8 cellular contexts compared by ENCODE assay signal in the genomic region with DNA sequence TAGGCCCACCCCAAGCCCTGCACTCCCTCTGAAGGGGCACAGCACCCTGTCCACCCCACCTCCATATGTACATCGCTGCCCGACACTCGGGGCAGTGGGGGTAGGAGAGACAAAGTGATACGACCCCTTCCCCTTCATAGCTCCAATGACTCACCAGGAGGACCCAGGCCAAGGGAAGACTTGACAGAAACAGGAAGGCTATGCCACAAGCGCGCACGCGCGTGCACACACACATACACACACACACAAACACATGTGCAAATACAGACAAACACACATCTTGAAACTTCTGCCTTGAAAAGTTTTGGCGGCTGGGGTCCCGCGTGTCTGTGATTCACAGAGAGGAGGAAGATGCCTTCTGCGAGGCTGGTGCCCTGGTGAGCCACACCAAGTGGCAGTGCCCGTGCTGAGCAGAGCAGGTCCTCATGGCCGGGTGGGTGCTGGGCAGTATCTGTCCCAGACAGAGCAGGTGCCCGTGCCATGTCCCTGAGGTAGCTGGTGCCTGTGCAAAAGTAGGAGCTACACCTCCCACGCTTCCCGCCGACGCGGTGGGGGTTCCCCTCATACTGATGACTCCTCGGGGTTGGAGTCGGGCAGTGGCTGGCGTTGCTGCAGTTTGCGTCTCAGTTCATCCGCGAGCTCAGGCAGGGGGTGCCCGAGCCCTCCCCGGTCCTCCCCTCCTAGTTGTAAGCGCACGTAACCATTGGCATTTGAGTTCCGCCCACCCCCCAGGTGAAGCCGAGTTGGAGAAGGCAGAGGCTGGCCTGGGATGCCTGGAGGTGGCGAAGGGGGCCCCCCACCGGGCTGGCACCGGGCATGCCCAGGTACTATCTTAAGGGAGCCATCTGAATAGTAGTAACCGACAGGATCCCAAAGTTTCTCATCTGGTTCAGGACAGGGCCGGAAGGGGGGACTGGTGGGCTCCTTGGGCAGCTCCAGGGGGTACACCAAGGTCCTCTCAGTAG. TPM values are rescaled to one million over a fixed set of nuclear protein-coding genes. Genes with fewer than 3 reads are reported as not detected.
DNase-seq lines count a peak whose midpoint lies in the region; ATAC-seq and TF ChIP-seq lines count a peak whose summit lies in the region.

No MANE protein-coding gene starts in this region.

- H3K4me3 ChIP-seq in naive thymus-derived CD4-positive, alpha-beta T cell (ENCODE audit: low read length): no peak overlapping the region
- no peak overlapping the region for H3K4me3 ChIP-seq in transverse colon

- no peak for TF ChIP-seq EP300 in transverse colon (IDR thresholded peaks at IDR 0.05; ENCODE audit: low read depth)

- no peaks in the 10 kb centered on the region for H3K27me3 Mint-ChIP-seq in activated naive CD4-positive, alpha-beta T cell treated with anti-CD3 and anti-CD28 coated beads for 36 hours (ENCODE audit: low read depth)
- no peaks in the 10 kb centered on the region for H3K27me3 Mint-ChIP-seq in naive thymus-derived CD4-positive, alpha-beta T cell

- peaks cover 14 to 16% of the 10 kb centered on the region in 2 donors for H3K4me1 ChIP-seq in naive thymus-derived CD4-positive, alpha-beta T cell (ENCODE audit: control insufficient read depth in 2 of 2, insufficient read depth in 2 of 2, low read length in 2 of 2)
- peaks cover 10 to 48% (median 39%) of the 10 kb centered on the region in 4 donors for H3K4me1 ChIP-seq in transverse colon

- no peaks in the 10 kb centered on the region for H3K9me3 Mint-ChIP-seq in activated naive CD4-positive, alpha-beta T cell treated with anti-CD3 and anti-CD28 coated beads for 36 hours
- H3K9me3 Mint-ChIP-seq in activated naive CD4-positive, alpha-beta T cell treated with anti-CD3 and anti-CD28 coated beads, Interleukin-2, amount 50 U/mL, for 72 hours: no peaks in the 10 kb centered on the region
- peaks cover 0 to 2% (median 0%) of the 10 kb centered on the region in 11 donors for H3K9me3 Mint-ChIP-seq in naive thymus-derived CD4-positive, alpha-beta T cell

- peak overlapping the region; percentile 72 for H3K27ac ChIP-seq in angular gyrus (ENCODE audit: low read depth, low read length)
- no peak overlapping the region for H3K27ac ChIP-seq in naive thymus-derived CD4-positive, alpha-beta T cell (ENCODE audit: low read depth, low read length)
- H3K27ac ChIP-seq in transverse colon: peak overlapping the region; percentile 80 to 91 (median 90)

- DNase-seq in activated naive CD4-positive, alpha-beta T cell treated with anti-CD3 and anti-CD28 coated beads for 36 hours: peak; percentile 76
- DNase-seq in activated naive CD4-positive, alpha-beta T cell treated with anti-CD3 and anti-CD28 coated beads, Interleukin-2, amount 50 U/mL, for 72 hours (ENCODE audit: low spot score in 2 of 2): no peak
- peak in 4 of 9 donors; percentile 33 to 51 (median 46) for DNase-seq in naive thymus-derived CD4-positive, alpha-beta T cell
- DNase-seq in transverse colon (no peak), NCI-H1105 treated with DMSO at 0.1 percent for 48 hours (lab: John Stamatoyannopoulos, UW) (no peak)

- in situ Hi-C loops in transverse colon (cut with MboI; ENCODE audit: low pct_ligation_motif_present in 1 of 4, low pct_unique_long_range_greater_than_20kb in 1 of 4, low sequenced_read_pairs in 3 of 4): no loop called here

- no peak for ATAC-seq in activated naive CD4-positive, alpha-beta T cell treated with anti-CD3 and anti-CD28 coated beads, Interleukin-2, amount 50 U/mL, for 72 hours
- no peak for ATAC-seq in naive thymus-derived CD4-positive, alpha-beta T cell
- ATAC-seq in GM18909 (IDR thresholded peaks at IDR 0.05; ENCODE audit: poor library complexity, unreplicated experiment) (no peak), HG02610 (IDR thresholded peaks at IDR 0.05; ENCODE audit: unreplicated experiment) (no peak)

- H3K36me3 ChIP-seq in naive thymus-derived CD4-positive, alpha-beta T cell (ENCODE audit: control insufficient read depth in 2 of 3, insufficient read depth in 3 of 3, low read length in 3 of 3): peaks cover 0 to 51% (median 5%) of the 10 kb centered on the region in 3 experiments
- H3K36me3 ChIP-seq in transverse colon: peaks cover 0 to 22% (median 6%) of the 10 kb centered on the region in 4 donors

- WGBS in transverse colon (ENCODE audit: low coverage in 1 of 2), 2 donors: 78% methylated on average over 37 of the region's 38 CpGs; no CpG with 5 or more reads in 1 of the 2 donors

- no peak for TF ChIP-seq CTCF in transverse colon (IDR thresholded peaks at IDR 0.05)

- no peaks in the 10 kb centered on the region for H3K9me3 ChIP-seq in naive thymus-derived CD4-positive, alpha-beta T cell (ENCODE audit: control insufficient read depth in 2 of 3, low read length in 3 of 3)
- H3K9me3 ChIP-seq in transverse colon: no peaks in the 10 kb centered on the region

- H3K27ac Mint-ChIP-seq in activated naive CD4-positive, alpha-beta T cell treated with anti-CD3 and anti-CD28 coated beads for 36 hours: peak overlapping the region; percentile 4
- no peak overlapping the region for H3K27ac Mint-ChIP-seq in activated naive CD4-positive, alpha-beta T cell treated with anti-CD3 and anti-CD28 coated beads, Interleukin-2, amount 50 U/mL, for 72 hours
- peak overlapping the region; percentile 47 to 89 (median 81) for H3K27ac Mint-ChIP-seq in naive thymus-derived CD4-positive, alpha-beta T cell

- TF ChIP-seq POLR2A in transverse colon (IDR thresholded peaks at IDR 0.05): no peak

- POLR2A ChIA-PET in naive thymus-derived CD4-positive, alpha-beta T cell (lab: Charles Lee): interaction anchor here (0.6 to 15.0 kb wide), 10 partner anchors 9 to 252 kb away, joined by 3 to 288 read pairs (median 4); a partner anchor contains a TSS

- CTCF ChIA-PET in activated naive CD4-positive, alpha-beta T cell treated with anti-CD3 and anti-CD28 coated beads for 36 hours (lab: Charles Lee): interaction anchor here (0.6 to 10.4 kb wide), 4 partner anchors 9 to 101 kb away, joined by 3 to 214 read pairs (median 6); no protein-coding TSS in a partner anchor
- CTCF ChIA-PET in naive thymus-derived CD4-positive, alpha-beta T cell (lab: Charles Lee): interaction anchor here (0.6 to 2.4 kb wide), 3 partner anchors 53 to 103 kb away, joined by 3 to 17 read pairs (median 3); no protein-coding TSS in a partner anchor

- H3K27me3 ChIP-seq in naive thymus-derived CD4-positive, alpha-beta T cell (ENCODE audit: control insufficient read depth in 2 of 2, insufficient read depth in 2 of 2, low read length in 2 of 2): no peaks in the 10 kb centered on the region
- no peaks in the 10 kb centered on the region for H3K27me3 ChIP-seq in transverse colon

- peaks cover 4% of the 10 kb centered on the region for H3K36me3 Mint-ChIP-seq in activated naive CD4-positive, alpha-beta T cell treated with anti-CD3 and anti-CD28 coated beads for 36 hours (ENCODE audit: low read depth)
- no peaks in the 10 kb centered on the region for H3K36me3 Mint-ChIP-seq in activated naive CD4-positive, alpha-beta T cell treated with anti-CD3 and anti-CD28 coated beads, Interleukin-2, amount 50 U/mL, for 72 hours
- peaks cover 4 to 18% (median 9%) of the 10 kb centered on the region in 5 donors for H3K36me3 Mint-ChIP-seq in naive thymus-derived CD4-positive, alpha-beta T cell

- no peak overlapping the region for H3K4me3 Mint-ChIP-seq in activated naive CD4-positive, alpha-beta T cell treated with anti-CD3 and anti-CD28 coated beads for 36 hours
- peak overlapping the region in 9 of 10 donors; percentile 0 to 91 (median 32) for H3K4me3 Mint-ChIP-seq in naive thymus-derived CD4-positive, alpha-beta T cell

- intact Hi-C loops in activated naive CD4-positive, alpha-beta T cell treated with anti-CD3 and anti-CD28 coated beads for 36 hours (cut with micrococcal nuclease): no loop called here
- intact Hi-C loops in naive thymus-derived CD4-positive, alpha-beta T cell (cut with micrococcal nuclease): no loop called here
- intact Hi-C loops in transverse colon (cut with DNase I; ENCODE audit: low total_unique reads): no loop called here

- H3K4me1 Mint-ChIP-seq in activated naive CD4-positive, alpha-beta T cell treated with anti-CD3 and anti-CD28 coated beads for 36 hours (ENCODE audit: low read depth): peaks cover 28% of the 10 kb centered on the region
- peaks cover 21 to 43% (median 37%) of the 10 kb centered on the region in 7 donors for H3K4me1 Mint-ChIP-seq in naive thymus-derived CD4-positive, alpha-beta T cell

RNA-seq across cellular contexts. Expression of a gene that starts 2.5 kb away (rescaled TPM):
- total RNA-seq in activated naive CD4-positive, alpha-beta T cell treated with anti-CD3 and anti-CD28 coated beads for 36 hours: 10 to 100 TPM; 25.0 to 27.3 TPM
- total RNA-seq in activated naive CD4-positive, alpha-beta T cell treated with anti-CD3 and anti-CD28 coated beads, Interleukin-2, amount 50 U/mL, for 72 hours: 10 to 100 TPM; 23.8 to 39.2 TPM
- 10 to 100 TPM; 12.0 to 38.4 (median 16.4) TPM for total RNA-seq in naive thymus-derived CD4-positive, alpha-beta T cell
- polyA plus RNA-seq in naive thymus-derived CD4-positive, alpha-beta T cell: 10 to 100 TPM; 15.6 to 19.9 TPM
- total RNA-seq in transverse colon: 10 to 100 TPM in 3 of 4 donors, 1 to 10 TPM in 1; 9.7 to 55.3 (median 12.7) TPM

RNA-seq across cellular contexts. Expression of a gene that starts 9.5 kb away (rescaled TPM):
- 1 to 10 TPM; 7.7 to 8.5 TPM for total RNA-seq in activated naive CD4-positive, alpha-beta T cell treated with anti-CD3 and anti-CD28 coated beads for 36 hours
- 10 to 100 TPM in 1 of 2 donors, 1 to 10 TPM in 1; 6.8 to 10.8 TPM for total RNA-seq in activated naive CD4-positive, alpha-beta T cell treated with anti-CD3 and anti-CD28 coated beads, Interleukin-2, amount 50 U/mL, for 72 hours
- total RNA-seq in naive thymus-derived CD4-positive, alpha-beta T cell: 10 to 100 TPM; 33.5 to 74.7 (median 44.1) TPM
- 1 to 10 TPM; 3.1 to 5.1 TPM for polyA plus RNA-seq in naive thymus-derived CD4-positive, alpha-beta T cell
- 10 to 100 TPM in 3 of 4 donors, 1 to 10 TPM in 1; 3.6 to 23.9 (median 17.4) TPM for total RNA-seq in transverse colon

RNA-seq across cellular contexts. Expression of a gene that starts 16.5 kb away (rescaled TPM):
- 1 to 10 TPM; 3.3 to 4.2 TPM for total RNA-seq in activated naive CD4-positive, alpha-beta T cell treated with anti-CD3 and anti-CD28 coated beads for 36 hours
- total RNA-seq in activated naive CD4-positive, alpha-beta T cell treated with anti-CD3 and anti-CD28 coated beads, Interleukin-2, amount 50 U/mL, for 72 hours: 1 to 10 TPM; 3.7 to 6.8 TPM
- total RNA-seq in naive thymus-derived CD4-positive, alpha-beta T cell: 10 to 100 TPM in 4 of 5 experiments, 1 to 10 TPM in 1; 9.4 to 19.8 (median 17.8) TPM
- under 1 TPM; 0.64 to 0.87 TPM for polyA plus RNA-seq in naive thymus-derived CD4-positive, alpha-beta T cell
- 10 to 100 TPM in 1 of 4 donors, 1 to 10 TPM in 3; 4.1 to 22.7 (median 7.0) TPM for total RNA-seq in transverse colon

RNA-seq across cellular contexts. Expression of a gene that starts 44.3 kb away (rescaled TPM):
- total RNA-seq in activated naive CD4-positive, alpha-beta T cell treated with anti-CD3 and anti-CD28 coated beads for 36 hours: 10 to 100 TPM; 17.3 to 19.9 TPM
- 10 to 100 TPM; 15.0 to 18.8 TPM for total RNA-seq in activated naive CD4-positive, alpha-beta T cell treated with anti-CD3 and anti-CD28 coated beads, Interleukin-2, amount 50 U/mL, for 72 hours
- 10 to 100 TPM; 32.1 to 51.5 (median 44.6) TPM for total RNA-seq in naive thymus-derived CD4-positive, alpha-beta T cell
- polyA plus RNA-seq in naive thymus-derived CD4-positive, alpha-beta T cell: 1 to 10 TPM; 4.0 to 5.8 TPM
- total RNA-seq in transverse colon: 10 to 100 TPM; 14.2 to 54.3 (median 22.3) TPM

Comparison
In these comparisons a context has a peak if more than half of its experiments do, and no peak if none do; other contexts are left out.
1. H3K27ac Mint-ChIP-seq: peak in activated naive CD4-positive, alpha-beta T cell treated with anti-CD3 and anti-CD28 coated beads for 36 hours (single experiment) and naive thymus-derived CD4-positive, alpha-beta T cell (9 of 9); none in activated naive CD4-positive, alpha-beta T cell treated with anti-CD3 and anti-CD28 coated beads, Interleukin-2, amount 50 U/mL, for 72 hours (0 of 2).